Comparison of ENCODE assay signal across 15 cellular contexts in genomic region chr5:103919526-103919925, GRCh38.
DNase-seq lines count a peak whose midpoint lies in the region; ATAC-seq and TF ChIP-seq lines count a peak whose summit lies in the region.
"Had no signal": no experiment of that assay in that cellular context is flagged by ENCODE, and none has a peak within 500 bp of the region (broad histone marks: within the 10 kb centered on the region; RNA-seq: fewer than 3 reads in every experiment).

No MANE protein-coding gene starts in this region.

- H2BK5ac ChIP-seq in mesenchymal stem cell (ENCODE audit: low read depth, low read length, poor library complexity, severe bottlenecking), result no peak overlapping the region

- no peaks in the 10 kb centered on the region for H3K79me2 ChIP-seq in KMS-11 (ENCODE audit: insufficient read depth, low read depth)

- H3K9ac ChIP-seq in KMS-11 (no peak overlapping the region), mesenchymal stem cell (ENCODE audit: low read length) (no peak overlapping the region)
- H3K9ac ChIP-seq: BLaER1 had no signal

- DNase-seq in mesenchymal stem cell, result no peak
- DNase-seq in renal cortical epithelial cell (ENCODE audit: low read depth), result peak; percentile 51
- no peak for DNase-seq in NCI-H82 (lab: John Stamatoyannopoulos, UW)
- DNase-seq in NK-92 treated with Interleukin-12 subunit alpha and Interleukin-12 subunit beta, amount 100 ng/mL, for 24 hours (lab: John Stamatoyannopoulos, UW), result no peak
- no peak for DNase-seq in activated effector memory CD4-positive, alpha-beta T cell treated with Interleukin-2 at 50 U/mL for 16 hours
- DNase-seq: NCI-H1417 treated with DMSO at 0.1 percent for 48 hours, NCI-H2081 treated with DMSO at 0.1 percent for 48 hours, NCI-H524, PC-3 had no signal

- H3K27me3 ChIP-seq in KMS-11 (ENCODE audit: insufficient read depth, low read depth), result no peaks in the 10 kb centered on the region
- no peaks in the 10 kb centered on the region for H3K27me3 ChIP-seq in ectodermal cell (ENCODE audit: control insufficient read depth, insufficient read depth, low read length, poor library complexity, severe bottlenecking)
- no peaks in the 10 kb centered on the region for H3K27me3 ChIP-seq in mesenchymal stem cell (ENCODE audit: control insufficient read depth in 1 of 2, insufficient read depth in 1 of 2, low read length in 2 of 2)
- H3K27me3 ChIP-seq: BLaER1 had no signal

- H3K27ac ChIP-seq in KMS-11 (no peak overlapping the region), ectodermal cell (ENCODE audit: insufficient read depth, low read depth, low read length, poor library complexity, severe bottlenecking) (peak overlapping the region; percentile 70), mesenchymal stem cell (ENCODE audit: low read length, poor library complexity, severe bottlenecking) (peak overlapping the region; percentile 96)
- H3K27ac ChIP-seq: BLaER1 had no signal

- H3K23ac ChIP-seq in mesenchymal stem cell (ENCODE audit: low read length in 2 of 2), result no peak overlapping the region

- no peak for ATAC-seq in HG02610 (IDR thresholded peaks at IDR 0.05; ENCODE audit: unreplicated experiment)
- ATAC-seq: Right ventricle myocardium inferior had no signal

- H2BK120ac ChIP-seq in mesenchymal stem cell (ENCODE audit: low read depth, low read length), result no peak overlapping the region

- no peak for TF ChIP-seq CTCF in KMS-11 (conservative IDR thresholded peaks at IDR 0.05; ENCODE audit: low read depth, low read length)

- H3K4me3 ChIP-seq in KMS-11 (IDR thresholded peaks at IDR 0.05; ENCODE audit: insufficient read depth, low read depth, low read length) (no peak overlapping the region), ectodermal cell (ENCODE audit: insufficient read depth, low read depth, low read length) (no peak overlapping the region), mesenchymal stem cell (ENCODE audit: insufficient read depth in 1 of 2, low read depth in 1 of 2, low read length in 2 of 2) (no peak overlapping the region)
- H3K4me3 ChIP-seq: BLaER1, HAP-1 had no signal

- H4K91ac ChIP-seq in mesenchymal stem cell (ENCODE audit: low read length), result no peak overlapping the region

- no peaks in the 10 kb centered on the region for H3K79me1 ChIP-seq in mesenchymal stem cell (replicated peaks; ENCODE audit: low read length, poor library complexity, severe bottlenecking)

- no peak overlapping the region for H2BK15ac ChIP-seq in mesenchymal stem cell (ENCODE audit: low read depth, poor library complexity, severe bottlenecking)

- H4K20me1 ChIP-seq in KMS-11 (ENCODE audit: insufficient read depth), result no peaks in the 10 kb centered on the region
- H4K20me1 ChIP-seq: BLaER1 had no signal

- no peak overlapping the region for H3K18ac ChIP-seq in mesenchymal stem cell (ENCODE audit: low read depth in 1 of 2, low read length in 2 of 2)

- no peak overlapping the region for H3K4ac ChIP-seq in mesenchymal stem cell (ENCODE audit: low read depth in 1 of 2, low read length in 2 of 2)

- no peak overlapping the region for H2AFZ ChIP-seq in KMS-11 (ENCODE audit: low read depth)
- no peak overlapping the region for H2AFZ ChIP-seq in mesenchymal stem cell (ENCODE audit: low read depth, low read length)

- H2AK5ac ChIP-seq in mesenchymal stem cell (ENCODE audit: low read length, severe bottlenecking), result no peak overlapping the region

- H3K36me3 ChIP-seq in KMS-11 (ENCODE audit: insufficient read depth) (no peaks in the 10 kb centered on the region), ectodermal cell (ENCODE audit: control insufficient read depth, insufficient read depth, low read length) (no peaks in the 10 kb centered on the region), mesenchymal stem cell (ENCODE audit: control insufficient read depth in 1 of 2, insufficient read depth in 2 of 2, low read depth in 1 of 2, low read length in 2 of 2) (no peaks in the 10 kb centered on the region)
- H3K36me3 ChIP-seq: BLaER1, HAP-1 had no signal

- H3K4me2 ChIP-seq in KMS-11 (0 out of 2 replicates have a peak overlapping the region, but pooled peaks have one; percentile 66), mesenchymal stem cell (ENCODE audit: low read length, poor library complexity, severe bottlenecking) (no peak overlapping the region)
- H3K4me2 ChIP-seq: BLaER1 had no signal

- no peak overlapping the region for H2BK12ac ChIP-seq in mesenchymal stem cell (ENCODE audit: low read length in 2 of 2)

- H4K8ac ChIP-seq in mesenchymal stem cell (ENCODE audit: low read length), result no peak overlapping the region

- H3K9me3 ChIP-seq in ectodermal cell (ENCODE audit: control insufficient read depth, low read length) (no peaks in the 10 kb centered on the region), mesenchymal stem cell (ENCODE audit: control insufficient read depth, low read length) (no peaks in the 10 kb centered on the region)
- H3K9me3 ChIP-seq: BLaER1, HAP-1 had no signal

- H3K4me1 ChIP-seq in KMS-11 (ENCODE audit: low read depth, poor library complexity, severe bottlenecking) (peaks cover 18% of the 10 kb centered on the region), ectodermal cell (ENCODE audit: control insufficient read depth, insufficient read depth, low read length) (peaks cover 12% of the 10 kb centered on the region), mesenchymal stem cell (ENCODE audit: control insufficient read depth, insufficient read depth, low read depth, low read length) (peaks cover 2% of the 10 kb centered on the region)

- no peak overlapping the region for H3K14ac ChIP-seq in mesenchymal stem cell (ENCODE audit: low read length in 2 of 2)
